Comparison of ENCODE assay signal across 1 cellular context in the genomic region with DNA sequence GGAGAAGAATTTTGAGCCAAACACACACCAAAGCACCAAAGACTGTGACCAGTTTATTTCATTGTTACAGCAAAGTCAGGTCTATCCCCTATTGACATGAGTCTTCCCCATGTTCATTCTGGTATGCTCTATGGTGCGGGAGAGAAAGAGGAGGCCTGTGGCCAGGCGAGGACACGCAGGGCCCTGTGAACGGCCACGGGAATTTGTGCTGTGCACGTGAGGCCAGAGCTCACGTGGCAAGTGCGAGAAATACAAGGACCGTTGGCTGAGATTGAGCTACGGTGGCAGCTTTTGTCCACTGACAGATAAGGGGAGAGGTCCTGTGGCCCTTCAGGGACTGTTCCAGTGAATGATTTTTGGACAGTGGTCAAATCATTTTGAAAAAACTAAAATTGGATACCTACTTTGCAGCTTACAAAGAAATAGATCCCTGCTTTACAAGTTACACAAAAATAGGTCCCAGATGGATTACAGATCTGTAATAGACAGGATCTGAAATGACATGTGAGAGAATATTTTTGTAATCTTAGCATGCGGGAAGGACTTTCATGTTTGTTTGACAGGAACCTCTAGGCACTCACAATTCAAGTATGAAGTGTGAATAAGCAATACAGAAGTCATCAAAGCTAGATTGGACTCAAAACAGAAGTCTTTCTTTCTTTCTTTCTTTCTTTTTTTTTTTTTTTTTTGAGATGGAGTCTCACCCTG.
TF ChIP-seq lines count a peak whose summit lies in the region.

No MANE protein-coding gene starts in this region.

TF ChIP-seq in HepG2, 621 proteins besides CTCF, POLR2A, EP300 and RAD21:
- TF ChIP-seq, protein P1, sequence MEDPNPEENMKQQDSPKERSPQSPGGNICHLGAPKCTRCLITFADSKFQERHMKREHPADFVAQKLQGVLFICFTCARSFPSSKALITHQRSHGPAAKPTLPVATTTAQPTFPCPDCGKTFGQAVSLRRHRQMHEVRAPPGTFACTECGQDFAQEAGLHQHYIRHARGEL (CRISPR knock-in tag; IDR thresholded peaks at IDR 0.05), result no peak
- TF ChIP-seq, protein P2, sequence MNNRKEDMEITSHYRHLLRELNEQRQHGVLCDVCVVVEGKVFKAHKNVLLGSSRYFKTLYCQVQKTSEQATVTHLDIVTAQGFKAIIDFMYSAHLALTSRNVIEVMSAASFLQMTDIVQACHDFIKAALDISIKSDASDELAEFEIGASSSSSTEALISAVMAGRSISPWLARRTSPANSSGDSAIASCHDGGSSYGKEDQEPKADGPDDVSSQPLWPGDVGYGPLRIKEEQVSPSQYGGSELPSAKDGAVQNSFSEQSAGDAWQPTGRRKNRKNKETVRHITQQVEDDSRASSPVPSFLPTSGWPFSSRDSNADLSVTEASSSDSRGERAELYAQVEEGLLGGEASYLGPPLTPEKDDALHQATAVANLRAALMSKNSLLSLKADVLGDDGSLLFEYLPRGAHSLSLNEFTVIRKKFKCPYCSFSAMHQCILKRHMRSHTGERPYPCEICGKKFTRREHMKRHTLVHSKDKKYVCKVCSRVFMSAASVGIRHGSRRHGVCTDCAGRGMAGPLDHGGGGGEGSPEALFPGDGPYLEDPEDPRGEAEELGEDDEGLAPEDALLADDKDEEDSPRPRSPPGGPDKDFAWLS (CRISPR knock-in tag; IDR thresholded peaks at IDR 0.05; ENCODE audit: borderline replicate concordance), result no peak
- no peak for TF ChIP-seq DRAP1 (CRISPR knock-in tag; IDR thresholded peaks at IDR 0.05)
- TF ChIP-seq NONO (IDR thresholded peaks at IDR 0.05), result no peak
- no peak for TF ChIP-seq NONO (CRISPR knock-in tag; conservative IDR thresholded peaks at IDR 0.05)
- no peak for TF ChIP-seq CC2D1A (CRISPR knock-in tag; IDR thresholded peaks at IDR 0.05)
- TF ChIP-seq ZNF878 (CRISPR knock-in tag; IDR thresholded peaks at IDR 0.05), result no peak
- TF ChIP-seq RARA (CRISPR knock-in tag; IDR thresholded peaks at IDR 0.05), result no peak
- TF ChIP-seq MED13 (CRISPR knock-in tag; IDR thresholded peaks at IDR 0.05), result no peak
- TF ChIP-seq ZEB1 (IDR thresholded peaks at IDR 0.05; ENCODE audit: insufficient replicate concordance, low read depth), result no peak
